ENCODE assay signal across 1 cellular context in the genomic region with DNA sequence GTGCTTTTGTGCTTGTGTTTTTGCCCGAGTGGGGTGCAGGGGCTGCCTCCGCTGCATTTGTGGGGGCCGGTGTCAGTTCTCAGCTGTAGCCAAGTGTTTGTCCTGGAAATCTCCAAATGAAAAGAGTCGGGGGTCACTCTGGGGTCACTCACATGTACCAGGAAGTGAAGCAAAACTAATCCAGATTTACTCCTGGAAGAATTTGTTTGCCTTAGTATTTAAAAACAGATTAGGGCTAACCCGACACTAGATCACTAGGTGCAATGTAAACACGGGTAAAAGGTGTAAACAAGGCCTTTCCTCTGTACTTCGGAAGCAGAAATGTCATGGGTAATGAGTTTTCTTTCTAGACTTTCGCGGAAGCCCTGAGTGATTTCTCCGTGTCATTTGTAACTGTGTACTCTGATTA.
TF ChIP-seq lines count a peak whose summit lies in the region.

No MANE protein-coding gene starts in this region.

TF ChIP-seq in HepG2, 621 proteins besides CTCF, POLR2A, EP300 and RAD21 (continued from another document and continues in another):
- TF ChIP-seq, protein P1, sequence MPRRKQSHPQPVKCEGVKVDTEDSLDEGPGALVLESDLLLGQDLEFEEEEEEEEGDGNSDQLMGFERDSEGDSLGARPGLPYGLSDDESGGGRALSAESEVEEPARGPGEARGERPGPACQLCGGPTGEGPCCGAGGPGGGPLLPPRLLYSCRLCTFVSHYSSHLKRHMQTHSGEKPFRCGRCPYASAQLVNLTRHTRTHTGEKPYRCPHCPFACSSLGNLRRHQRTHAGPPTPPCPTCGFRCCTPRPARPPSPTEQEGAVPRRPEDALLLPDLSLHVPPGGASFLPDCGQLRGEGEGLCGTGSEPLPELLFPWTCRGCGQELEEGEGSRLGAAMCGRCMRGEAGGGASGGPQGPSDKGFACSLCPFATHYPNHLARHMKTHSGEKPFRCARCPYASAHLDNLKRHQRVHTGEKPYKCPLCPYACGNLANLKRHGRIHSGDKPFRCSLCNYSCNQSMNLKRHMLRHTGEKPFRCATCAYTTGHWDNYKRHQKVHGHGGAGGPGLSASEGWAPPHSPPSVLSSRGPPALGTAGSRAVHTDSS (CRISPR knock-in tag; conservative IDR thresholded peaks at IDR 0.05): no peak
- TF ChIP-seq KLF11 (CRISPR knock-in tag; IDR thresholded peaks at IDR 0.05) (peak; percentile 76), HNF4G (IDR thresholded peaks at IDR 0.05; ENCODE audit: borderline replicate concordance, low read depth, low read length) (peak; percentile 52; the same call in 1 of the 2 replicates), HNF4G (CRISPR knock-in tag; IDR thresholded peaks at IDR 0.05; ENCODE audit: borderline replicate concordance, low read depth) (peak; percentile 64; the same call in 1 of the 2 replicates), PAXIP1 (CRISPR knock-in tag; conservative IDR thresholded peaks at IDR 0.05) (peak; percentile 89), TBP (CRISPR knock-in tag; IDR thresholded peaks at IDR 0.05) (no peak), KDM5A (IDR thresholded peaks at IDR 0.05; ENCODE audit: borderline replicate concordance, low read length) (no peak), ZNF329 (CRISPR knock-in tag; IDR thresholded peaks at IDR 0.05; ENCODE audit: low read depth) (no peak), NFE2L2 (IDR thresholded peaks at IDR 0.05; ENCODE audit: low read length) (no peak), FOXA1 (IDR thresholded peaks at IDR 0.05) (peak; percentile 98), FOXA1 (CRISPR knock-in tag; IDR thresholded peaks at IDR 0.05) (peak; percentile 100), SP2 (CRISPR knock-in tag; IDR thresholded peaks at IDR 0.05) (no peak), STAT6 (CRISPR knock-in tag; IDR thresholded peaks at IDR 0.05; ENCODE audit: borderline replicate concordance) (peak; percentile 98; the same call in 1 of the 2 replicates), KLF15 (CRISPR knock-in tag; IDR thresholded peaks at IDR 0.05; ENCODE audit: borderline replicate concordance) (no peak), ZSCAN20 (CRISPR knock-in tag; IDR thresholded peaks at IDR 0.05; ENCODE audit: borderline replicate concordance) (peak; percentile 64; the same call in 1 of the 2 replicates), RELA (CRISPR knock-in tag; IDR thresholded peaks at IDR 0.05) (no peak), ONECUT2 (CRISPR knock-in tag; IDR thresholded peaks at IDR 0.05) (no peak), ZNF598 (CRISPR knock-in tag; IDR thresholded peaks at IDR 0.05; ENCODE audit: borderline replicate concordance) (0 out of 2 replicates have a peak, but pooled peaks have one; percentile 27), MLX (CRISPR knock-in tag; IDR thresholded peaks at IDR 0.05) (peak; percentile 79; the same call in 1 of the 2 replicates), TSC22D2 (CRISPR knock-in tag; IDR thresholded peaks at IDR 0.05; ENCODE audit: borderline replicate concordance) (no peak), KLF9 (CRISPR knock-in tag; IDR thresholded peaks at IDR 0.05; ENCODE audit: low read depth) (no peak), ZMYM3 (CRISPR knock-in tag; IDR thresholded peaks at IDR 0.05) (no peak), GATA4 (IDR thresholded peaks at IDR 0.05; ENCODE audit: borderline replicate concordance, low read depth) (peak; percentile 92), ZNF788 (CRISPR knock-in tag; IDR thresholded peaks at IDR 0.05; ENCODE audit: borderline replicate concordance) (peak; percentile 37; the same call in 1 of the 2 replicates), HOMEZ (CRISPR knock-in tag; IDR thresholded peaks at IDR 0.05; ENCODE audit: low read depth) (peak; percentile 82; the same call in 1 of the 2 replicates), ZNF816 (CRISPR knock-in tag; IDR thresholded peaks at IDR 0.05; ENCODE audit: borderline replicate concordance) (peak; percentile 94; the same call in 1 of the 2 replicates), ZNF17 (CRISPR knock-in tag; IDR thresholded peaks at IDR 0.05) (no peak), RARG (CRISPR knock-in tag; IDR thresholded peaks at IDR 0.05; ENCODE audit: low read depth) (no peak), ZBTB1 (CRISPR knock-in tag; IDR thresholded peaks at IDR 0.05; ENCODE audit: borderline replicate concordance) (no peak)
- TF ChIP-seq, protein P2, sequence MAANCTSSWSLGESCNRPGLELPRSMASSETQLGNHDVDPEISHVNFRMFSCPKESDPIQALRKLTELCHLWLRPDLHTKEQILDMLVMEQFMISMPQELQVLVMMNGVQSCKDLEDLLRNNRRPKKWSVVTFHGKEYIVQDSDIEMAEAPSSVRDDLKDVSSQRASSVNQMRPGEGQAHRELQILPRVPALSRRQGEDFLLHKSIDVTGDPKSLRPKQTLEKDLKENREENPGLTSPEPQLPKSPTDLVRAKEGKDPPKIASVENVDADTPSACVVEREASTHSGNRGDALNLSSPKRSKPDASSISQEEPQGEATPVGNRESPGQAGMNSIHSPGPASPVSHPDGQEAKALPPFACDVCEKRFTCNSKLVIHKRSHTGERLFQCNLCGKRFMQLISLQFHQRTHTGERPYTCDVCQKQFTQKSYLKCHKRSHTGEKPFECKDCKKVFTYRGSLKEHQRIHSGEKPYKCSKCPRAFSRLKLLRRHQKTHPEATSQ (CRISPR knock-in tag; IDR thresholded peaks at IDR 0.05; ENCODE audit: borderline replicate concordance): peak; percentile 52; the same call in 1 of the 2 replicates
- TF ChIP-seq, protein P3, sequence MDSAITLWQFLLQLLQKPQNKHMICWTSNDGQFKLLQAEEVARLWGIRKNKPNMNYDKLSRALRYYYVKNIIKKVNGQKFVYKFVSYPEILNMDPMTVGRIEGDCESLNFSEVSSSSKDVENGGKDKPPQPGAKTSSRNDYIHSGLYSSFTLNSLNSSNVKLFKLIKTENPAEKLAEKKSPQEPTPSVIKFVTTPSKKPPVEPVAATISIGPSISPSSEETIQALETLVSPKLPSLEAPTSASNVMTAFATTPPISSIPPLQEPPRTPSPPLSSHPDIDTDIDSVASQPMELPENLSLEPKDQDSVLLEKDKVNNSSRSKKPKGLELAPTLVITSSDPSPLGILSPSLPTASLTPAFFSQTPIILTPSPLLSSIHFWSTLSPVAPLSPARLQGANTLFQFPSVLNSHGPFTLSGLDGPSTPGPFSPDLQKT (CRISPR knock-in tag; IDR thresholded peaks at IDR 0.05; ENCODE audit: borderline replicate concordance): no peak
- TF ChIP-seq, protein P4, sequence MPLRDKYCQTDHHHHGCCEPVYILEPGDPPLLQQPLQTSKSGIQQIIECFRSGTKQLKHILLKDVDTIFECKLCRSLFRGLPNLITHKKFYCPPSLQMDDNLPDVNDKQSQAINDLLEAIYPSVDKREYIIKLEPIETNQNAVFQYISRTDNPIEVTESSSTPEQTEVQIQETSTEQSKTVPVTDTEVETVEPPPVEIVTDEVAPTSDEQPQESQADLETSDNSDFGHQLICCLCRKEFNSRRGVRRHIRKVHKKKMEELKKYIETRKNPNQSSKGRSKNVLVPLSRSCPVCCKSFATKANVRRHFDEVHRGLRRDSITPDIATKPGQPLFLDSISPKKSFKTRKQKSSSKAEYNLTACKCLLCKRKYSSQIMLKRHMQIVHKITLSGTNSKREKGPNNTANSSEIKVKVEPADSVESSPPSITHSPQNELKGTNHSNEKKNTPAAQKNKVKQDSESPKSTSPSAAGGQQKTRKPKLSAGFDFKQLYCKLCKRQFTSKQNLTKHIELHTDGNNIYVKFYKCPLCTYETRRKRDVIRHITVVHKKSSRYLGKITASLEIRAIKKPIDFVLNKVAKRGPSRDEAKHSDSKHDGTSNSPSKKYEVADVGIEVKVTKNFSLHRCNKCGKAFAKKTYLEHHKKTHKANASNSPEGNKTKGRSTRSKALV (CRISPR knock-in tag; IDR thresholded peaks at IDR 0.05): peak; percentile 95
- TF ChIP-seq, protein P5, sequence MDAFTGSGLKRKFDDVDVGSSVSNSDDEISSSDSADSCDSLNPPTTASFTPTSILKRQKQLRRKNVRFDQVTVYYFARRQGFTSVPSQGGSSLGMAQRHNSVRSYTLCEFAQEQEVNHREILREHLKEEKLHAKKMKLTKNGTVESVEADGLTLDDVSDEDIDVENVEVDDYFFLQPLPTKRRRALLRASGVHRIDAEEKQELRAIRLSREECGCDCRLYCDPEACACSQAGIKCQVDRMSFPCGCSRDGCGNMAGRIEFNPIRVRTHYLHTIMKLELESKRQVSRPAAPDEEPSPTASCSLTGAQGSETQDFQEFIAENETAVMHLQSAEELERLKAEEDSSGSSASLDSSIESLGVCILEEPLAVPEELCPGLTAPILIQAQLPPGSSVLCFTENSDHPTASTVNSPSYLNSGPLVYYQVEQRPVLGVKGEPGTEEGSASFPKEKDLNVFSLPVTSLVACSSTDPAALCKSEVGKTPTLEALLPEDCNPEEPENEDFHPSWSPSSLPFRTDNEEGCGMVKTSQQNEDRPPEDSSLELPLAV (CRISPR knock-in tag; conservative IDR thresholded peaks at IDR 0.05; ENCODE audit: low read depth): no peak
- TF ChIP-seq, protein P6, sequence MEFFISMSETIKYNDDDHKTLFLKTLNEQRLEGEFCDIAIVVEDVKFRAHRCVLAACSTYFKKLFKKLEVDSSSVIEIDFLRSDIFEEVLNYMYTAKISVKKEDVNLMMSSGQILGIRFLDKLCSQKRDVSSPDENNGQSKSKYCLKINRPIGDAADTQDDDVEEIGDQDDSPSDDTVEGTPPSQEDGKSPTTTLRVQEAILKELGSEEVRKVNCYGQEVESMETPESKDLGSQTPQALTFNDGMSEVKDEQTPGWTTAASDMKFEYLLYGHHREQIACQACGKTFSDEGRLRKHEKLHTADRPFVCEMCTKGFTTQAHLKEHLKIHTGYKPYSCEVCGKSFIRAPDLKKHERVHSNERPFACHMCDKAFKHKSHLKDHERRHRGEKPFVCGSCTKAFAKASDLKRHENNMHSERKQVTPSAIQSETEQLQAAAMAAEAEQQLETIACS (CRISPR knock-in tag; IDR thresholded peaks at IDR 0.05): no peak
- TF ChIP-seq, protein P7, sequence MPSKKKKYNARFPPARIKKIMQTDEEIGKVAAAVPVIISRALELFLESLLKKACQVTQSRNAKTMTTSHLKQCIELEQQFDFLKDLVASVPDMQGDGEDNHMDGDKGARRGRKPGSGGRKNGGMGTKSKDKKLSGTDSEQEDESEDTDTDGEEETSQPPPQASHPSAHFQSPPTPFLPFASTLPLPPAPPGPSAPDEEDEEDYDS (CRISPR knock-in tag; IDR thresholded peaks at IDR 0.05): no peak
- TF ChIP-seq, protein P8, sequence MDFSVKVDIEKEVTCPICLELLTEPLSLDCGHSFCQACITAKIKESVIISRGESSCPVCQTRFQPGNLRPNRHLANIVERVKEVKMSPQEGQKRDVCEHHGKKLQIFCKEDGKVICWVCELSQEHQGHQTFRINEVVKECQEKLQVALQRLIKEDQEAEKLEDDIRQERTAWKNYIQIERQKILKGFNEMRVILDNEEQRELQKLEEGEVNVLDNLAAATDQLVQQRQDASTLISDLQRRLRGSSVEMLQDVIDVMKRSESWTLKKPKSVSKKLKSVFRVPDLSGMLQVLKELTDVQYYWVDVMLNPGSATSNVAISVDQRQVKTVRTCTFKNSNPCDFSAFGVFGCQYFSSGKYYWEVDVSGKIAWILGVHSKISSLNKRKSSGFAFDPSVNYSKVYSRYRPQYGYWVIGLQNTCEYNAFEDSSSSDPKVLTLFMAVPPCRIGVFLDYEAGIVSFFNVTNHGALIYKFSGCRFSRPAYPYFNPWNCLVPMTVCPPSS (IDR thresholded peaks at IDR 0.05): no peak
